In the genomic region with DNA sequence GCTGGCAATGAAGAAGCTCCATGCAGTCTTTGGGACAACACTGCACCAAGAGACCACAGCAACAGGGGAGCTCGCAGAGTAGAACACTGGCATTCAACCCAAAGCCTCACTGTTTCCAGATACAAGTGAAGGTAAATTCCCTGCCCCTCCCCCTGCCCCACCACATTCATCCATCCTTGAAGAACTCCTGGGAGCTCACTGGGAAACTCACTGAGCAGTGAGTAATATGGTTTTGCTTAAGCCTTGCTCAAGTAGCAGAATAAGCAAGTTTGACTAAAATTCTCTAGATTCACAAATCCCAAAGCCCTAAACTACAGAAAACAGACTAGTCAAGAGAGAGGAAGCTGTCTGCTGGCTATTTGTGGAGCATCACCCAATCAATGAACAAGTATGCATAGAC, we compare ENCODE assay signal across 33 cellular contexts.
DNase-seq lines count a peak whose midpoint lies in the region; ATAC-seq, FAIRE-seq and TF ChIP-seq lines count a peak whose summit lies in the region.
"Had no signal": no experiment of that assay in that cellular context is flagged by ENCODE, and none has a peak within 500 bp of the region (broad histone marks: within the 10 kb centered on the region; RNA-seq: fewer than 3 reads in every experiment).

No MANE protein-coding gene starts in this region.

- no peaks in the 10 kb centered on the region for H3K27me3 Mint-ChIP-seq in astrocyte (ENCODE audit: low read depth, unreplicated experiment)

- no peak overlapping the region for H3K4me3 Mint-ChIP-seq in astrocyte (ENCODE audit: unreplicated experiment)
- H3K4me3 Mint-ChIP-seq: activated naive CD4-positive, alpha-beta T cell treated with anti-CD3 and anti-CD28 coated beads, Interleukin-2, amount 10 ng/mL, durations not matched to agents 7 days and 5 days; activated T-helper 1 cell treated with anti-CD3 and anti-CD28 coated beads, Interleukin-12 subunit alpha, Interleukin-12 subunit beta, Interleukin-2, Interleukin-4 antibody, amounts not matched to agents 30 ng/mL and 10 ng/mL and 1 ng/mL, durations not matched to agents 14 hours and 24 hours and 36 hours; dendritic cell treated with granulocyte-macrophage colony-stimulating factor and Interleukin-4, amounts not matched to agents 40 ng/mL and 50 ng/mL, for 4 days; endodermal cell; naive thymus-derived CD8-positive, alpha-beta T cell had no signal

- H3K9ac ChIP-seq in GM23248, result no peak overlapping the region
- no peak overlapping the region for H3K9ac ChIP-seq in astrocyte (ENCODE audit: low read length)
- H3K9ac ChIP-seq: BLaER1 had no signal

- H3K9me2 ChIP-seq in GM23248 (ENCODE audit: insufficient read depth) (no peaks in the 10 kb centered on the region), hepatocyte (replicated peaks; ENCODE audit: insufficient read depth) (no peaks in the 10 kb centered on the region)

- no peak overlapping the region for H2AFZ ChIP-seq in GM23248
- H2AFZ ChIP-seq in astrocyte (ENCODE audit: low read depth, low read length), result no peak overlapping the region
- H2AFZ ChIP-seq in hepatocyte, result no peak overlapping the region

- no peak for FAIRE-seq in A549 (lab: Jason Lieb, UNC)
- no peak for FAIRE-seq in astrocyte (lab: Jason Lieb, UNC)
- FAIRE-seq: A204.1, GM12892, H54, HTR-8/SVneo, islet of Langerhans had no signal

- no peak for ATAC-seq in A549
- no peak for ATAC-seq in lower lobe of right lung
- no peak for ATAC-seq in HG03196 (IDR thresholded peaks at IDR 0.05; ENCODE audit: unreplicated experiment)
- ATAC-seq: naive thymus-derived CD8-positive, alpha-beta T cell had no signal

- H3K9me3 Mint-ChIP-seq in astrocyte (ENCODE audit: unreplicated experiment), result no peaks in the 10 kb centered on the region
- H3K9me3 Mint-ChIP-seq: activated naive CD4-positive, alpha-beta T cell treated with anti-CD3 and anti-CD28 coated beads, Interleukin-2, amount 10 ng/mL, durations not matched to agents 7 days and 5 days; dendritic cell treated with granulocyte-macrophage colony-stimulating factor and Interleukin-4, amounts not matched to agents 40 ng/mL and 50 ng/mL, for 4 days; endodermal cell; naive thymus-derived CD8-positive, alpha-beta T cell had no signal

- H4K20me1 ChIP-seq in GM23248 (ENCODE audit: insufficient read depth) (no peaks in the 10 kb centered on the region), astrocyte (ENCODE audit: insufficient read depth, low read length) (no peaks in the 10 kb centered on the region), hepatocyte (ENCODE audit: insufficient read depth, poor library complexity, severe bottlenecking) (no peaks in the 10 kb centered on the region)
- H4K20me1 ChIP-seq: BLaER1 had no signal

- TF ChIP-seq CTCF in A549 (IDR thresholded peaks at IDR 0.05), result no peak
- TF ChIP-seq CTCF in astrocyte (IDR thresholded peaks at IDR 0.05; ENCODE audit: insufficient read depth, low read depth, low read length), result no peak
- no peak for TF ChIP-seq CTCF in hepatocyte (IDR thresholded peaks at IDR 0.05; ENCODE audit: poor library complexity)
- no peak for TF ChIP-seq CTCF in lower lobe of right lung (IDR thresholded peaks at IDR 0.05)

- H3F3A ChIP-seq in GM23248 (ENCODE audit: insufficient read depth), result peaks cover 35% of the 10 kb centered on the region

- H3K27me3 ChIP-seq in GM23248 (replicated peaks; ENCODE audit: insufficient read depth) (no peaks in the 10 kb centered on the region), astrocyte (ENCODE audit: insufficient read depth, low read length) (no peaks in the 10 kb centered on the region), hepatocyte (no peaks in the 10 kb centered on the region), lower lobe of right lung (ENCODE audit: low read depth) (no peaks in the 10 kb centered on the region)
- H3K27me3 ChIP-seq: BLaER1, cardiac muscle cell, MG63, Peyer's patch, tibial nerve had no signal

- in situ Hi-C loops in GM23248 (cut with MboI), result no loop called here

- H3K36me3 ChIP-seq in GM23248 (ENCODE audit: low read depth) (no peaks in the 10 kb centered on the region), astrocyte (ENCODE audit: insufficient read depth, low read length) (no peaks in the 10 kb centered on the region), hepatocyte (replicated peaks; ENCODE audit: insufficient read depth, low read depth) (no peaks in the 10 kb centered on the region), lower lobe of right lung (no peaks in the 10 kb centered on the region)
- H3K36me3 ChIP-seq: BLaER1, cardiac muscle cell, MG63, Peyer's patch, tibial nerve had no signal

- H3K79me2 ChIP-seq in GM23248 (ENCODE audit: insufficient read depth), result no peaks in the 10 kb centered on the region
- H3K79me2 ChIP-seq in astrocyte (ENCODE audit: insufficient read depth, low read length), result no peaks in the 10 kb centered on the region
- H3K79me2 ChIP-seq in hepatocyte, result no peaks in the 10 kb centered on the region

- CTCF ChIA-PET in A549 (lab: Yijun Ruan, JAX), result interaction anchor here (1.4 kb wide), 2 partner anchors 47 to 70 kb away, joined by 3 read pairs; no protein-coding TSS in a partner anchor

- H3K27ac ChIP-seq in A549 (peak overlapping the region; percentile 86 to 89), GM23248 (peak overlapping the region; percentile 74), astrocyte (ENCODE audit: low read depth, low read length) (no peak overlapping the region), hepatocyte (peak overlapping the region; percentile 63), lower lobe of right lung (no peak overlapping the region)
- H3K27ac ChIP-seq: BLaER1, cardiac muscle cell, Peyer's patch, tibial nerve had no signal

- H3K4me1 ChIP-seq in A549 (peaks cover 62% of the 10 kb centered on the region), GM23248 (ENCODE audit: insufficient read depth) (peaks cover 41% of the 10 kb centered on the region), astrocyte (ENCODE audit: insufficient read depth, low read length) (peaks cover 34% of the 10 kb centered on the region), hepatocyte (ENCODE audit: insufficient read depth) (peaks cover 6% of the 10 kb centered on the region), lower lobe of right lung (no peaks in the 10 kb centered on the region)
- H3K4me1 ChIP-seq: Peyer's patch, tibial nerve had no signal

- H3K4me3 ChIP-seq in A549 (no peak overlapping the region), GM23248 (no peak overlapping the region), astrocyte (ENCODE audit: insufficient read depth, low read depth, low read length) (no peak overlapping the region), hepatocyte (no peak overlapping the region), lower lobe of right lung (no peak overlapping the region)
- H3K4me3 ChIP-seq: BLaER1, cardiac muscle cell, MG63, Peyer's patch, skin epidermis, tibial nerve had no signal

- no peaks in the 10 kb centered on the region for H3K9me3 ChIP-seq in A549
- H3K9me3 ChIP-seq in GM23248 (ENCODE audit: low read depth), result no peaks in the 10 kb centered on the region
- H3K9me3 ChIP-seq in astrocyte (ENCODE audit: insufficient read depth, low read depth, low read length), result no peaks in the 10 kb centered on the region
- no peaks in the 10 kb centered on the region for H3K9me3 ChIP-seq in hepatocyte (ENCODE audit: low read depth)
- H3K9me3 ChIP-seq in lower lobe of right lung, result no peaks in the 10 kb centered on the region
- H3K9me3 ChIP-seq: BLaER1, MG63, Peyer's patch, tibial nerve had no signal

- H3K27ac Mint-ChIP-seq in astrocyte (ENCODE audit: unreplicated experiment), result peak overlapping the region; percentile 96
- H3K27ac Mint-ChIP-seq: activated naive CD4-positive, alpha-beta T cell treated with anti-CD3 and anti-CD28 coated beads, Interleukin-2, amount 10 ng/mL, durations not matched to agents 7 days and 5 days; activated T-helper 1 cell treated with anti-CD3 and anti-CD28 coated beads, Interleukin-12 subunit alpha, Interleukin-12 subunit beta, Interleukin-2, Interleukin-4 antibody, amounts not matched to agents 30 ng/mL and 10 ng/mL and 1 ng/mL, durations not matched to agents 14 hours and 24 hours and 36 hours; dendritic cell treated with granulocyte-macrophage colony-stimulating factor and Interleukin-4, amounts not matched to agents 40 ng/mL and 50 ng/mL, for 4 days; endodermal cell; naive thymus-derived CD8-positive, alpha-beta T cell had no signal

- no peak for TF ChIP-seq EP300 in A549 (IDR thresholded peaks at IDR 0.05)

- intact Hi-C loops in lower lobe of right lung (cut with DNase I), result no loop called here

- H3K36me3 Mint-ChIP-seq in astrocyte (ENCODE audit: low read depth, unreplicated experiment), result no peaks in the 10 kb centered on the region
- H3K36me3 Mint-ChIP-seq: activated naive CD4-positive, alpha-beta T cell treated with anti-CD3 and anti-CD28 coated beads, Interleukin-2, amount 10 ng/mL, durations not matched to agents 7 days and 5 days; naive thymus-derived CD8-positive, alpha-beta T cell had no signal

- POLR2A ChIA-PET in A549 (lab: Yijun Ruan, JAX), result interaction anchor here (1.1 kb wide), 1 partner anchor 41 kb away, joined by 7 read pairs; no protein-coding TSS in a partner anchor

- peaks cover 28% of the 10 kb centered on the region for H3K4me1 Mint-ChIP-seq in astrocyte (ENCODE audit: low read depth, unreplicated experiment)
- H3K4me1 Mint-ChIP-seq: naive thymus-derived CD8-positive, alpha-beta T cell had no signal

- 60% methylated on average over 1 of the region's 1 CpG for WGBS in A549 (ENCODE audit: missing lambda C conversion rate)
- WGBS in GM23248 (ENCODE audit: low coverage in 1 of 2, low lambda C conversion rate in 2 of 2, missing lambda C conversion rate in 2 of 2), 2 experiments, result 100% methylated on average over 1 of the region's 1 CpG
- WGBS in hepatocyte (ENCODE audit: low lambda C conversion rate, missing lambda C conversion rate), result 92% methylated on average over 1 of the region's 1 CpG

- TF ChIP-seq RAD21 in A549 (conservative IDR thresholded peaks at IDR 0.05 in 1 of 2, IDR thresholded peaks at IDR 0.05 in 1 of 2), result no peak

- DNase-seq in A549 (ENCODE audit: low read depth in 1 of 2, low spot score in 1 of 2) (no peak), GM23248 (peak; percentile 62), astrocyte (ENCODE audit: low read depth) (peak; percentile 55), hepatocyte (ENCODE audit: low spot score) (no peak), dedifferentiated amniotic fluid mesenchymal stem cell (ENCODE audit: extremely low spot score) (no peak), DMS 273 (lab: John Stamatoyannopoulos, UW; ENCODE audit: unreplicated experiment) (no peak), lower lobe of right lung (no peak)
- DNase-seq: activated CD4-positive, alpha-beta T cell treated with anti-CD3 and anti-CD28 coated beads, Interleukin-2, amount 50 U/mL, for 4 hours; activated naive CD4-positive, alpha-beta T cell treated with anti-CD3 and anti-CD28 coated beads, Interleukin-2, amount 10 ng/mL, durations not matched to agents 7 days and 5 days; amniotic stem cell; COR-L47; endodermal cell; KBM-7; MG63; midbrain; naive thymus-derived CD8-positive, alpha-beta T cell; NCI-H1417; NCI-H2081 treated with DMSO at 0.1 percent for 48 hours; NCI-H226; NCI-H69; Peyer's patch had no signal

- H3K4me2 ChIP-seq in A549 (peak overlapping the region; percentile 62), GM23248 (ENCODE audit: unreplicated experiment) (peak overlapping the region; percentile 44), astrocyte (ENCODE audit: low read length) (no peak overlapping the region), hepatocyte (no peak overlapping the region)
- H3K4me2 ChIP-seq: BLaER1 had no signal

- TF ChIP-seq POLR2A in A549 (IDR thresholded peaks at IDR 0.05; ENCODE audit: low read length), result no peak

TF ChIP-seq in A549, 52 proteins besides CTCF, POLR2A, EP300 and RAD21 (continues in another document):
- no peak for TF ChIP-seq MAFK (IDR thresholded peaks at IDR 0.05; ENCODE audit: partially characterized antibody)

Comparison
In these comparisons a context has a peak if more than half of its experiments do, and no peak if none do; other contexts are left out.
1. DNase-seq: peak in GM23248 (single experiment) and astrocyte (single experiment); none in A549 (0 of 2), hepatocyte (single experiment), dedifferentiated amniotic fluid mesenchymal stem cell (single experiment), DMS 273 (single experiment) and lower lobe of right lung (single experiment).
2. H3K27ac ChIP-seq: peak in A549 (2 of 2), GM23248 (single experiment) and hepatocyte (single experiment); none in astrocyte (single experiment) and lower lobe of right lung (single experiment).
3. H3K4me2 ChIP-seq: peak in A549 (single experiment) and GM23248 (single experiment); none in astrocyte (single experiment) and hepatocyte (single experiment).